In genomic region chr18:22871809-22872525, GRCh38 we compare ENCODE assay signal across 16 cellular contexts.
DNase-seq lines count a peak whose midpoint lies in the region; ATAC-seq, FAIRE-seq and TF ChIP-seq lines count a peak whose summit lies in the region.
"Had no signal": no experiment of that assay in that cellular context is flagged by ENCODE, and none has a peak within 500 bp of the region (broad histone marks: within the 10 kb centered on the region; RNA-seq: fewer than 3 reads in every experiment).

No MANE protein-coding gene starts in this region.

- H3K4me3 ChIP-seq in SK-N-SH (ENCODE audit: low read depth in 2 of 2, low read length in 1 of 2) (no peak overlapping the region), fibroblast of pulmonary artery (replicated peaks; ENCODE audit: low read depth, low read length) (no peak overlapping the region), small intestine (ENCODE audit: low read depth in 1 of 2, low read length in 2 of 2) (no peak overlapping the region)
- H3K4me3 ChIP-seq: A549 had no signal

- H2AFZ ChIP-seq in SK-N-SH (ENCODE audit: low read depth), result no peak overlapping the region

- peaks cover 0 to 18% of the 10 kb centered on the region in 2 experiments; a peak in 2 of 4 replicates for H3K4me1 ChIP-seq in SK-N-SH (ENCODE audit: control insufficient read depth in 1 of 2, insufficient read depth in 2 of 2, low read depth in 1 of 2, low read length in 1 of 2)
- H3K4me1 ChIP-seq in small intestine (ENCODE audit: control insufficient read depth in 2 of 2, insufficient read depth in 1 of 2, low read depth in 1 of 2, low read length in 1 of 2), result peaks cover 0 to 5% of the 10 kb centered on the region in 2 donors

- H3K9ac ChIP-seq in SK-N-SH, result no peak overlapping the region

- H3K9me3 ChIP-seq in SK-N-SH (no peaks in the 10 kb centered on the region), small intestine (ENCODE audit: control insufficient read depth, low read depth) (no peaks in the 10 kb centered on the region)
- H3K9me3 ChIP-seq: A549 had no signal

- no peaks in the 10 kb centered on the region for H4K20me1 ChIP-seq in SK-N-SH (ENCODE audit: insufficient read depth)

- H3K4me2 ChIP-seq in SK-N-SH, result no peak overlapping the region

- DNase-seq in SK-N-SH (peak; percentile 34), SK-N-DZ (ENCODE audit: low spot score) (peak; percentile 6), fibroblast of pulmonary artery (ENCODE audit: low read depth) (peak; percentile 51), small intestine (peak; percentile 25), pons (ENCODE audit: low spot score) (no peak)
- DNase-seq: DND-41; effector CD8-positive, alpha-beta T cell; hypothalamus; KBM-7; naive B cell; NCI-H345; SHP77 treated with DMSO at 0.1 percent for 48 hours had no signal

- H3F3A ChIP-seq in SK-N-SH (replicated peaks; ENCODE audit: insufficient read depth), result no peaks in the 10 kb centered on the region

- FAIRE-seq in small intestine (lab: Jason Lieb, UNC), result no peak
- FAIRE-seq: A549 had no signal

- 44% methylated on average over 1 of the region's 1 CpG for WGBS in SK-N-SH (ENCODE audit: low lambda C conversion rate)
- WGBS in small intestine, 3 donors, result 26 to 60% (median 42%) methylated on average over 1 of the region's 1 CpG

- TF ChIP-seq CTCF in SK-N-SH (IDR thresholded peaks at IDR 0.05), result no peak
- TF ChIP-seq CTCF in fibroblast of pulmonary artery (IDR thresholded peaks at IDR 0.05; ENCODE audit: low read length, missing control alignments), result no peak

- CTCF ChIA-PET in SK-N-SH (lab: Yijun Ruan, JAX), result interaction anchor here (0.6 to 2.1 kb wide), 3 partner anchors 11 to 110 kb away, joined by 3 to 6 read pairs (median 4); no protein-coding TSS in a partner anchor

- POLR2A ChIA-PET in SK-N-SH (lab: Yijun Ruan, JAX), result no interaction called here

- no peaks in the 10 kb centered on the region for H3K9me2 ChIP-seq in SK-N-SH

- TF ChIP-seq RAD21 in SK-N-SH (IDR thresholded peaks at IDR 0.05; ENCODE audit: low read length), result no peak

- no peaks in the 10 kb centered on the region; the same call in 1 of the 2 replicates for H3K27me3 ChIP-seq in SK-N-SH (ENCODE audit: insufficient read depth)
- H3K27me3 ChIP-seq in small intestine (ENCODE audit: control insufficient read depth in 2 of 2, insufficient read depth in 2 of 2, low read length in 2 of 2), result no peaks in the 10 kb centered on the region

- no peaks in the 10 kb centered on the region for H3K36me3 ChIP-seq in SK-N-SH (replicated peaks in 1 of 2; ENCODE audit: control insufficient read depth in 1 of 2, insufficient read depth in 2 of 2, low read length in 1 of 2)
- no peaks in the 10 kb centered on the region for H3K36me3 ChIP-seq in small intestine (ENCODE audit: control insufficient read depth in 2 of 2, insufficient read depth in 2 of 2, low read length in 2 of 2)

- peak in 1 of 2 experiments; percentile 82; a peak in 2 of 4 replicates for TF ChIP-seq EP300 in SK-N-SH (IDR thresholded peaks at IDR 0.05; ENCODE audit: borderline replicate concordance in 1 of 2, low read depth in 1 of 2, low read length in 1 of 2)

- H3K27ac ChIP-seq in SK-N-SH (ENCODE audit: low read depth in 2 of 2, low read length in 1 of 2) (peak overlapping the region in 1 of 2 experiments; percentile 93; a peak in 2 of 4 replicates), small intestine (ENCODE audit: low read depth in 1 of 2, low read length in 1 of 2) (no peak overlapping the region)

- ATAC-seq in SK-N-SH treated with all-trans-retinoic acid at 6 μM for 48 hours, result no peak
- no peak for ATAC-seq in HG03571 (IDR thresholded peaks at IDR 0.05; ENCODE audit: unreplicated experiment)
- no peak for ATAC-seq in HG02623 (IDR thresholded peaks at IDR 0.05; ENCODE audit: unreplicated experiment)
- ATAC-seq: A549 had no signal

- H3K79me2 ChIP-seq in SK-N-SH (ENCODE audit: insufficient read depth), result no peaks in the 10 kb centered on the region

TF ChIP-seq in SK-N-SH, 30 proteins besides CTCF, POLR2A, EP300 and RAD21 (continues in another document):
- TF ChIP-seq REST (IDR thresholded peaks at IDR 0.05; ENCODE audit: low read depth, low read length) (no peak), MEF2A (IDR thresholded peaks at IDR 0.05; ENCODE audit: borderline replicate concordance, low read depth) (no peak), TCF12 (IDR thresholded peaks at IDR 0.05) (peak; percentile 38; the same call in 1 of the 2 replicates), CHD2 (IDR thresholded peaks at IDR 0.05; ENCODE audit: low read length, partially characterized antibody) (no peak), GABPA (IDR thresholded peaks at IDR 0.05; ENCODE audit: low read depth) (no peak), RFX5 (IDR thresholded peaks at IDR 0.05; ENCODE audit: low read length) (no peak), MAX (IDR thresholded peaks at IDR 0.05; ENCODE audit: low read depth) (no peak), FOXJ3 (CRISPR knock-in tag; IDR thresholded peaks at IDR 0.05) (peak; percentile 51; the same call in 1 of the 2 replicates)

TF ChIP-seq in SK-N-SH treated with all-trans-retinoic acid at 6 μM for 48 hours, 23 proteins besides CTCF, POLR2A, EP300 and RAD21 (continues in another document):
- TF ChIP-seq OSR1 (CRISPR knock-in tag; IDR thresholded peaks at IDR 0.05) (no peak), CREB5 (CRISPR knock-in tag; IDR thresholded peaks at IDR 0.05; ENCODE audit: low read depth) (no peak), PPARA (CRISPR knock-in tag; IDR thresholded peaks at IDR 0.05; ENCODE audit: borderline replicate concordance) (no peak), ARNTL (CRISPR knock-in tag; IDR thresholded peaks at IDR 0.05; ENCODE audit: borderline replicate concordance, low read depth) (no peak), TCF4 (CRISPR knock-in tag; IDR thresholded peaks at IDR 0.05; ENCODE audit: borderline replicate concordance) (no peak), POU6F1 (CRISPR knock-in tag; IDR thresholded peaks at IDR 0.05; ENCODE audit: borderline replicate concordance, low read depth) (no peak), TSHZ2 (CRISPR knock-in tag; IDR thresholded peaks at IDR 0.05) (no peak; the same call in 1 of the 2 replicates), GLIS3 (CRISPR knock-in tag; IDR thresholded peaks at IDR 0.05) (no peak), SNAI2 (CRISPR knock-in tag; IDR thresholded peaks at IDR 0.05) (no peak)
